In the genomic region with DNA sequence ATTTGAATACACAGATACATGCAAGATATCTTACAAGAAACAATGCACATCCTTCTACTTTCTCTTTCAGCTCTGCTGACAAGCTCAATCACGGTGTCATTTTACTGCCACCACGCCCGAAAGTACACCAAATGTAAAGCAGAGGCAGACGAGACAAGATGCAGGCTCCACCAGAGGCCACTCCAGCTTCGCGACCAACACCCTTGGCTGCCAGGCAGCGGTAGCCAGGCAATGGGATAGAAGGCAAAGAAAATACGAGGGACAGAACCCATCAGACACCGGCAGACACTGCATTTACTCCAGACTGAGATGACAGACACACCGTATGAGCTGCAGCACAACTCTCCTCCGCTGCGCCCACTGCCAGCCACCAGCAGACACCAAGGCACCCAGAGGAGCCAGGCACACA, we compare ENCODE assay signal across 11 cellular contexts. TPM values are rescaled to one million over a fixed set of nuclear protein-coding genes. Genes with fewer than 3 reads are reported as not detected.
DNase-seq lines count a peak whose midpoint lies in the region; ATAC-seq and TF ChIP-seq lines count a peak whose summit lies in the region.
"Had no signal": no experiment of that assay in that cellular context is flagged by ENCODE, and none has a peak within 500 bp of the region (broad histone marks: within the 10 kb centered on the region; RNA-seq: fewer than 3 reads in every experiment).

No MANE protein-coding gene starts in this region.

- no peaks in the 10 kb centered on the region for H3K27me3 ChIP-seq in cardiac muscle cell
- no peaks in the 10 kb centered on the region for H3K27me3 ChIP-seq in suprapubic skin
- H3K27me3 ChIP-seq: BLaER1, testis had no signal

- peaks cover 46% of the 10 kb centered on the region for H3K36me3 ChIP-seq in cardiac muscle cell
- peaks cover 73% of the 10 kb centered on the region for H3K36me3 ChIP-seq in suprapubic skin

- no peaks in the 10 kb centered on the region for H3K27me3 Mint-ChIP-seq in activated naive CD8-positive, alpha-beta T cell treated with anti-CD3 and anti-CD28 coated beads, Interleukin-2, amount 10 ng/mL, durations not matched to agents 7 days and 5 days

- H3K27ac ChIP-seq in cardiac muscle cell (peak overlapping the region; percentile 79), suprapubic skin (peak overlapping the region; percentile 7)
- H3K27ac ChIP-seq: BLaER1, testis had no signal

- H3K9me3 ChIP-seq in cardiac muscle cell (ENCODE audit: low read depth) (no peaks in the 10 kb centered on the region), suprapubic skin (no peaks in the 10 kb centered on the region)
- H3K9me3 ChIP-seq: BLaER1, testis had no signal

- WGBS in suprapubic skin, result 47% methylated on average over 12 of the region's 12 CpGs

- no peak for TF ChIP-seq POLR2A in suprapubic skin (IDR thresholded peaks at IDR 0.05)

- intact Hi-C loops in left cardiac atrium (cut with DNase I), result no loop called here

- H3K36me3 Mint-ChIP-seq in activated naive CD8-positive, alpha-beta T cell treated with anti-CD3 and anti-CD28 coated beads, Interleukin-2, amount 10 ng/mL, durations not matched to agents 7 days and 5 days, result peaks cover 17% of the 10 kb centered on the region

- H3K9me3 Mint-ChIP-seq in activated naive CD8-positive, alpha-beta T cell treated with anti-CD3 and anti-CD28 coated beads, Interleukin-2, amount 10 ng/mL, durations not matched to agents 7 days and 5 days, result no peaks in the 10 kb centered on the region

- no peak for TF ChIP-seq EP300 in suprapubic skin (IDR thresholded peaks at IDR 0.05)

- no peak overlapping the region for H3K4me3 Mint-ChIP-seq in activated naive CD8-positive, alpha-beta T cell treated with anti-CD3 and anti-CD28 coated beads, Interleukin-2, amount 10 ng/mL, durations not matched to agents 7 days and 5 days

- no peak for DNase-seq in cardiac muscle cell (ENCODE audit: low read depth in 1 of 2, low spot score in 1 of 2)
- no peak for DNase-seq in left cardiac atrium
- no peak for DNase-seq in activated naive CD8-positive, alpha-beta T cell treated with anti-CD3 and anti-CD28 coated beads, Interleukin-2, amount 10 ng/mL, durations not matched to agents 7 days and 5 days
- DNase-seq in midbrain (lab: John Stamatoyannopoulos, UW), result peak; percentile 52
- no peak for DNase-seq in suprapubic skin (ENCODE audit: low spot score in 2 of 2)
- no peak for DNase-seq in DMS 273 (lab: John Stamatoyannopoulos, UW; ENCODE audit: unreplicated experiment)
- DNase-seq: stimulated activated CD4-positive, alpha-beta T cell treated with anti-CD3 and anti-CD28 coated beads, Interleukin-12 subunit alpha, Interleukin-12 subunit beta, amount 100 ng/mL, for 4 hours; testis had no signal

- H3K27ac Mint-ChIP-seq in activated naive CD8-positive, alpha-beta T cell treated with anti-CD3 and anti-CD28 coated beads, Interleukin-2, amount 10 ng/mL, durations not matched to agents 7 days and 5 days, result peak overlapping the region; percentile 58

- POLR2A ChIA-PET in activated naive CD8-positive, alpha-beta T cell treated with anti-CD3 and anti-CD28 coated beads, Interleukin-2, amount 10 ng/mL, durations not matched to agents 7 days and 5 days (lab: Charles Lee), result no interaction called here

- TF ChIP-seq CTCF in cardiac muscle cell (IDR thresholded peaks at IDR 0.05; ENCODE audit: low read depth, low read length) (no peak), suprapubic skin (IDR thresholded peaks at IDR 0.05) (no peak)

- H3K4me1 ChIP-seq in cardiac muscle cell (ENCODE audit: low read depth), result no peaks in the 10 kb centered on the region
- peaks cover 16% of the 10 kb centered on the region for H3K4me1 ChIP-seq in suprapubic skin
- H3K4me1 ChIP-seq: BLaER1 had no signal

- H3K4me3 ChIP-seq in cardiac muscle cell, result no peak overlapping the region
- H3K4me3 ChIP-seq in suprapubic skin, result no peak overlapping the region
- H3K4me3 ChIP-seq: BLaER1, testis had no signal

- peaks cover 30% of the 10 kb centered on the region for H3K4me1 Mint-ChIP-seq in activated naive CD8-positive, alpha-beta T cell treated with anti-CD3 and anti-CD28 coated beads, Interleukin-2, amount 10 ng/mL, durations not matched to agents 7 days and 5 days

- ATAC-seq in left cardiac atrium (no peak), HG03196 (IDR thresholded peaks at IDR 0.05; ENCODE audit: unreplicated experiment) (no peak), GM21786 (IDR thresholded peaks at IDR 0.05; ENCODE audit: unreplicated experiment) (no peak)
- ATAC-seq in activated naive CD8-positive, alpha-beta T cell treated with anti-CD3 and anti-CD28 coated beads, Interleukin-2, amount 10 ng/mL, durations not matched to agents 7 days and 5 days (ENCODE audit: low read depth), result no peak

RNA-seq across cellular contexts. Expression of gene USP22, which starts 41.0 kb away (rescaled TPM):
- total RNA-seq in cardiac muscle cell (256 and 280 TPM in 2 replicates), left cardiac atrium (100 to 1,000 TPM; 145 to 152 TPM), suprapubic skin (100 to 1,000 TPM; 116 to 166 (median 152) TPM)
- 153 and 182 TPM in 2 replicates for polyA plus RNA-seq in cardiac muscle cell
- total RNA-seq in activated naive CD8-positive, alpha-beta T cell treated with anti-CD3 and anti-CD28 coated beads, Interleukin-2, amount 10 ng/mL, durations not matched to agents 7 days and 5 days, result 100 to 1,000 TPM; 138 to 146 TPM
